ENCODE assay signal across 23 cellular contexts in genomic region chr6:131215212-131215611, GRCh38.
"Had no signal": no experiment of that assay in that cellular context is flagged by ENCODE, and none has a peak within 500 bp of the region (broad histone marks: within the 10 kb centered on the region; RNA-seq: fewer than 3 reads in every experiment).

No MANE protein-coding gene starts in this region.

- H3K36me3 ChIP-seq: ascending aorta, gastrocnemius medialis, lower lobe of right lung, transverse colon had no signal

- H3K27ac Mint-ChIP-seq: activated CD4-positive, alpha-beta T cell treated with anti-CD3 and anti-CD28 coated beads for 36 hours; activated T-helper 17 cell treated with anti-CD3 and anti-CD28 coated beads, Interleukin-2, amount 50 U/mL, for 72 hours; dendritic cell treated with granulocyte-macrophage colony-stimulating factor and Interleukin-4, amounts not matched to agents 40 ng/mL and 50 ng/mL, for 4 days; nephron progenitor cell had no signal

- H3K27ac ChIP-seq: ascending aorta, gastrocnemius medialis, lower lobe of right lung, transverse colon had no signal

- H3K9me3 Mint-ChIP-seq: activated T-helper 17 cell treated with anti-CD3 and anti-CD28 coated beads, Interleukin-2, amount 50 U/mL, for 72 hours; dendritic cell treated with granulocyte-macrophage colony-stimulating factor and Interleukin-4, amounts not matched to agents 40 ng/mL and 50 ng/mL, for 4 days; nephron progenitor cell had no signal

- H3K4me3 Mint-ChIP-seq: activated CD4-positive, alpha-beta T cell treated with anti-CD3 and anti-CD28 coated beads for 36 hours; activated T-helper 17 cell treated with anti-CD3 and anti-CD28 coated beads, Interleukin-2, amount 50 U/mL, for 72 hours; dendritic cell treated with granulocyte-macrophage colony-stimulating factor and Interleukin-4, amounts not matched to agents 40 ng/mL and 50 ng/mL, for 4 days; nephron progenitor cell had no signal

- H3K27me3 ChIP-seq: ascending aorta, gastrocnemius medialis, transverse colon had no signal

- H3K27me3 Mint-ChIP-seq: activated CD4-positive, alpha-beta T cell treated with anti-CD3 and anti-CD28 coated beads for 36 hours; activated T-helper 17 cell treated with anti-CD3 and anti-CD28 coated beads, Interleukin-2, amount 50 U/mL, for 72 hours; dendritic cell treated with granulocyte-macrophage colony-stimulating factor and Interleukin-4, amounts not matched to agents 40 ng/mL and 50 ng/mL, for 4 days had no signal

- ATAC-seq: activated CD4-positive, alpha-beta T cell treated with anti-CD3 and anti-CD28 coated beads for 36 hours; activated T-helper 17 cell treated with anti-CD3 and anti-CD28 coated beads, Interleukin-2, amount 50 U/mL, for 72 hours; esophagus mucosa; gastrocnemius medialis; lower lobe of right lung had no signal

- H3K4me3 ChIP-seq: ascending aorta, gastrocnemius medialis, lower lobe of right lung, transverse colon had no signal

- H3K4me1 ChIP-seq: ascending aorta, gastrocnemius medialis, transverse colon had no signal

- H3K9me3 ChIP-seq: ascending aorta, gastrocnemius medialis, lower lobe of right lung, transverse colon had no signal

- DNase-seq: activated CD4-positive, alpha-beta T cell treated with anti-CD3 and anti-CD28 coated beads for 36 hours; activated CD4-positive, alpha-beta T cell treated with anti-CD3 and anti-CD28 coated beads, Interleukin-2, amount 50 U/mL, for 48 hours; activated naive CD4-positive, alpha-beta T cell; activated T-cell treated with anti-CD3 and anti-CD28 coated beads for 4 hours; cerebellar nuclear complex; effector CD8-positive, alpha-beta T cell; gastrocnemius medialis; lower lobe of right lung; nephron progenitor cell; occipital lobe; posterior cingulate gyrus; retina; stimulated activated CD4-positive, alpha-beta T cell treated with anti-CD3 and anti-CD28 coated beads, Interleukin-12 subunit alpha, Interleukin-12 subunit beta, amount 100 ng/mL, for 4 hours; stimulated activated CD4-positive, alpha-beta T cell treated with anti-CD3 and anti-CD28 coated beads, Interleukin-1b, Interleukin-23, amount 100 ng/mL, for 48 hours; stimulated activated CD8-positive, alpha-beta memory T cell treated with anti-CD3 and anti-CD28 coated beads, Interleukin-4, amount 100 ng/mL, for 48 hours; stimulated activated naive CD4-positive, alpha-beta T cell treated with Interleukin-2 at 50 U/mL for 16 hours; substantia nigra; SW 1271; transverse colon had no signal
